ENCODE assay signal across 17 cellular contexts in genomic region chr4:74217365-74217764, GRCh38. TPM values are rescaled to one million over a fixed set of nuclear protein-coding genes. Genes with fewer than 3 reads are reported as not detected.
DNase-seq lines count a peak whose midpoint lies in the region; ATAC-seq, FAIRE-seq and TF ChIP-seq lines count a peak whose summit lies in the region.
"Had no signal": no experiment of that assay in that cellular context is flagged by ENCODE, and none has a peak within 500 bp of the region (broad histone marks: within the 10 kb centered on the region; RNA-seq: fewer than 3 reads in every experiment).

No MANE protein-coding gene starts in this region.

- H3K4me1 ChIP-seq in endothelial cell of umbilical vein (ENCODE audit: control insufficient read depth, extremely low read depth, insufficient read depth, low read length) (peaks cover 4% of the 10 kb centered on the region), Caco-2 (peaks cover 26% of the 10 kb centered on the region)

- peaks cover 26% of the 10 kb centered on the region for H3K4me1 Mint-ChIP-seq in Caco-2 (ENCODE audit: low read depth, unreplicated experiment)

- CTCF ChIA-PET in endothelial cell of umbilical vein (lab: Charles Lee) (no interaction called here), Caco-2 (lab: Charles Lee) (no interaction called here)

- DNase-seq in EH (ENCODE audit: low read depth) (peak; percentile 63), RKO (ENCODE audit: low spot score) (peak; percentile 52), endothelial cell of umbilical vein (ENCODE audit: low read depth, low spot score) (peak; percentile 61), myocyte (ENCODE audit: low read depth) (peak; percentile 56), Caco-2 (no peak), posterior cingulate gyrus (no peak)
- DNase-seq: activated CD8-positive, alpha-beta T cell treated with anti-CD3 and anti-CD28 coated beads for 36 hours; NCI-H2171; right cardiac atrium; stimulated activated CD4-positive, alpha-beta T cell treated with anti-CD3 and anti-CD28 coated beads, Interleukin-1b, Interleukin-23, amount 100 ng/mL, for 48 hours; substantia nigra; T-cell had no signal

- POLR2A ChIA-PET in endothelial cell of umbilical vein (lab: Charles Lee) (no interaction called here), Caco-2 (lab: Charles Lee) (no interaction called here)

- no peaks in the 10 kb centered on the region for H3K27me3 ChIP-seq in endothelial cell of umbilical vein (ENCODE audit: control insufficient read depth in 2 of 2, insufficient read depth in 2 of 2, low read length in 2 of 2)
- no peaks in the 10 kb centered on the region for H3K27me3 ChIP-seq in Caco-2 (replicated peaks; ENCODE audit: control insufficient read depth, insufficient read depth, low read length)

- dilution Hi-C loops in endothelial cell of umbilical vein (cut with MboI; ENCODE audit: extremely low pct_ligation_motif_present, low sequenced_read_pairs), result no loop called here

- BruUV-seq in endothelial cell of umbilical vein (replicated peaks; lab: Mats Ljungman, UMichigan) (no TSS peak), Caco-2 (replicated peaks; lab: Mats Ljungman, UMichigan) (no TSS peak)

- H3K9me3 ChIP-seq in endothelial cell of umbilical vein (replicated peaks; ENCODE audit: control insufficient read depth, insufficient read depth, low read length) (no peaks in the 10 kb centered on the region), Caco-2 (no peaks in the 10 kb centered on the region)

- no peaks in the 10 kb centered on the region for H4K20me1 ChIP-seq in endothelial cell of umbilical vein (replicated peaks; ENCODE audit: control insufficient read depth, extremely low read depth, insufficient read depth, low read length)

- intact Hi-C loops in endothelial cell of umbilical vein (cut with micrococcal nuclease) (no loop called here), Caco-2 (cut with micrococcal nuclease; ENCODE audit: unreplicated experiment) (no loop called here), posterior cingulate gyrus (cut with DNase I) (no loop called here)

- no peak overlapping the region for H3K9ac ChIP-seq in endothelial cell of umbilical vein (replicated peaks; ENCODE audit: extremely low read depth, insufficient read depth, low read length)

- no peak for TF ChIP-seq POLR2A in endothelial cell of umbilical vein (IDR thresholded peaks at IDR 0.05; ENCODE audit: low read depth, low read length)

- H3K79me2 ChIP-seq in endothelial cell of umbilical vein (ENCODE audit: control insufficient read depth, insufficient read depth, low read length), result no peaks in the 10 kb centered on the region

- TF ChIP-seq CTCF in endothelial cell of umbilical vein (IDR thresholded peaks at IDR 0.05; ENCODE audit: extremely low read depth in 1 of 2, insufficient read depth in 1 of 2, low read depth in 1 of 2, low read length in 2 of 2), result no peak
- no peak for TF ChIP-seq CTCF in Caco-2 (IDR thresholded peaks at IDR 0.05; ENCODE audit: insufficient read depth in 1 of 2, low read depth in 1 of 2, low read length in 1 of 2, severe bottlenecking in 1 of 2, unreplicated experiment in 1 of 2)

- H3K36me3 Mint-ChIP-seq in Caco-2 (ENCODE audit: insufficient read depth, unreplicated experiment), result peaks cover 6% of the 10 kb centered on the region

- no peak overlapping the region for H3K4me3 ChIP-seq in endothelial cell of umbilical vein (replicated peaks in 1 of 3; ENCODE audit: insufficient read depth in 1 of 3, low read depth in 1 of 3, low read length in 3 of 3)
- no peak overlapping the region for H3K4me3 ChIP-seq in Caco-2 (ENCODE audit: low read depth, low read length)

- no peak overlapping the region for H3K27ac Mint-ChIP-seq in Caco-2 (ENCODE audit: unreplicated experiment)
- H3K27ac Mint-ChIP-seq: activated CD8-positive, alpha-beta T cell treated with anti-CD3 and anti-CD28 coated beads for 36 hours; mesothelial cell of epicardium; T-cell; WTC11 had no signal

- no peaks in the 10 kb centered on the region for H3K27me3 Mint-ChIP-seq in Caco-2 (ENCODE audit: insufficient read depth, unreplicated experiment)
- H3K27me3 Mint-ChIP-seq: activated CD8-positive, alpha-beta T cell treated with anti-CD3 and anti-CD28 coated beads for 36 hours; T-cell had no signal

- no peaks in the 10 kb centered on the region for H3K36me3 ChIP-seq in endothelial cell of umbilical vein (ENCODE audit: control insufficient read depth in 2 of 2, extremely low read depth in 1 of 2, insufficient read depth in 2 of 2, low read length in 2 of 2)
- no peaks in the 10 kb centered on the region for H3K36me3 ChIP-seq in Caco-2 (ENCODE audit: control insufficient read depth, insufficient read depth, low read length)

- no peaks in the 10 kb centered on the region for H3K9me1 ChIP-seq in endothelial cell of umbilical vein (replicated peaks; ENCODE audit: control insufficient read depth, extremely low read depth, insufficient read depth, low read length)

- H3K4me3 Mint-ChIP-seq in Caco-2 (ENCODE audit: unreplicated experiment), result no peak overlapping the region
- H3K4me3 Mint-ChIP-seq: activated CD8-positive, alpha-beta T cell treated with anti-CD3 and anti-CD28 coated beads for 36 hours; mesothelial cell of epicardium; T-cell; WTC11 had no signal

- peak overlapping the region; percentile 51 for H2AFZ ChIP-seq in endothelial cell of umbilical vein (ENCODE audit: low read depth, low read length)

- ATAC-seq in HG03354 (IDR thresholded peaks at IDR 0.05; ENCODE audit: poor library complexity, severe bottlenecking, unreplicated experiment), result no peak
- ATAC-seq in HG03378 (IDR thresholded peaks at IDR 0.05; ENCODE audit: unreplicated experiment), result no peak
- ATAC-seq: activated CD8-positive, alpha-beta T cell treated with anti-CD3 and anti-CD28 coated beads for 36 hours; right cardiac atrium; Right ventricle myocardium inferior; T-cell; WTC11 had no signal

- peak overlapping the region; percentile 22 for H3K4me2 ChIP-seq in endothelial cell of umbilical vein (ENCODE audit: insufficient read depth, low read length)

- H3K9me3 Mint-ChIP-seq in Caco-2 (ENCODE audit: unreplicated experiment), result peaks cover 19% of the 10 kb centered on the region

- peak; percentile 55 for FAIRE-seq in endothelial cell of umbilical vein (lab: Jason Lieb, UNC)

- H3K27ac ChIP-seq in endothelial cell of umbilical vein (ENCODE audit: insufficient read depth, low read depth, low read length), result peak overlapping the region; percentile 42

TF ChIP-seq in endothelial cell of umbilical vein, 7 proteins besides CTCF, POLR2A, EP300 and RAD21:
- TF ChIP-seq FOS (IDR thresholded peaks at IDR 0.05; ENCODE audit: borderline replicate concordance, insufficient read depth, low read length) (no peak), JUN (IDR thresholded peaks at IDR 0.05; ENCODE audit: borderline replicate concordance, insufficient read depth, insufficient read length, low read depth) (peak; percentile 29)

RNA-seq across cellular contexts. Expression of gene MTHFD2L, which starts 59.4 kb away (rescaled TPM):
- total RNA-seq in endothelial cell of umbilical vein, result 12.4 and 15.2 TPM in 2 replicates
- polyA plus RNA-seq in endothelial cell of umbilical vein, result 4.4 and 6.9 TPM in 2 replicates
- 5.7 and 5.8 TPM in 2 replicates for polyA plus RNA-seq in endothelial cell of umbilical vein (2011; cell fraction: cytosol; rRNA removed)
- 10.9 and 17.7 TPM in 2 replicates for polyA plus RNA-seq in endothelial cell of umbilical vein (2011; cell fraction: nucleus; rRNA removed)
- polyA plus RNA-seq in endothelial cell of umbilical vein (2012), result 5.8 and 9.6 TPM in 2 replicates
- 10.8 and 12.9 TPM in 2 replicates for polyA minus RNA-seq in endothelial cell of umbilical vein
- 9.7 TPM for polyA minus RNA-seq in endothelial cell of umbilical vein (2011; cell fraction: cytosol; rRNA and poly(A)+ RNA removed)
- polyA minus RNA-seq in endothelial cell of umbilical vein (2011; cell fraction: nucleus; rRNA and poly(A)+ RNA removed), result 40.7 and 49.2 TPM in 2 replicates
- total RNA-seq in myocyte, result 18.4 and 20.9 TPM in 2 replicates
- 5.0 TPM for polyA plus RNA-seq in myocyte (2012)
- total RNA-seq in Caco-2 (2022), result 11.0 and 11.6 TPM in 2 replicates

Comparison
In these comparisons a context has a peak if more than half of its experiments do, and no peak if none do; other contexts are left out.
1. DNase-seq: peak in EH (single experiment), RKO (single experiment), endothelial cell of umbilical vein (single experiment) and myocyte (single experiment); none in Caco-2 (0 of 2) and posterior cingulate gyrus (0 of 10).